In the genomic region with DNA sequence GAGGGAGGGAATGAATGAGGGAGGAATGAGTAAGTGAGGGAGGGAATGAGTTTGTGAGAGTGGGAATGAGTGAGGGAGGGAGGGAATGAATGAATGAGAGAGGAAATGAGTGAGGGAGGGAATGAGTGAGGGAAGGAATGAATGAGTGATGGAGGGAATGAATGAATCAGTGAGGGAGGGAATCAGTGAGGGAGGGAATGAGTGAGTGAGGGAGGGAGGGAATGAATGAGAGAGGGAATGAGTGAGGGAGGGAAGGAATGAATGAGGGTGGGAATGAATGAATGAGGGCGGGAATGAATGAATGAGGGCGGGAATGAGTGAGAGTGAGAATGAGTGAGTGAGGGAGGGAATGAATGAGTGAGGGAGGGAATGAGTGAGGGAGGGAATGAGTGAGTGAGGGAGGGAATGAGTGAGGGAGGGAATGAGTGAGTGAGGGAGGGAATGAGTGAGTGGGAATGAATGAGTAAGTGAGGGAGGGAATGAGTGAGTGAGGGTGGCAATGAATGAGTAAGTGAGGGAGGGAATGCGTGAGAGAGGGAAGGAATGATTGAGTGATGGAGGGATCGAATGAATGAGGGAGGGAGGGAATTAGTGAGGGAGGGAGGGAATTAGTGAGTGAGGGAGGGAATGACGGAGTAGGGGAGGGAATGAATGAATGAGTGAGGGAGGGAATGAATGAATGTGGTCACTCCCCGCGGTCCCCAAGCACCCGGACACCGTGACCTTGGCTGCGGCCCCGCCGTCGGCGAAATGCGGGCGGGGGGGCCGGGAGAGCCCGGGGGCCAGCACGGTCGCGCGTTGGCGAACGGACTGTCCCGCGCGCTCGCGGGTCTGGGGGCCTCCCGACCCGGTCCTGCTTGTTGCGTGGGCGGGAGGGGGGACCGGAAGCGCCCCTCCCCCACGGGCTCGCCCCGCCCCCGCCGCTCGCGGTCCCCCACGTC, we compare ENCODE assay signal across 8 cellular contexts. TPM values are rescaled to one million over a fixed set of nuclear protein-coding genes. Genes with fewer than 3 reads are reported as not detected.
DNase-seq lines count a peak whose midpoint lies in the region; ATAC-seq and TF ChIP-seq lines count a peak whose summit lies in the region.

No MANE protein-coding gene starts in this region.

- peaks cover 13% of the 10 kb centered on the region for H3K4me1 Mint-ChIP-seq in GM23338
- H3K4me1 Mint-ChIP-seq in central memory CD8-positive, alpha-beta T cell: peaks cover 27% of the 10 kb centered on the region

- no peaks in the 10 kb centered on the region for H3K27me3 ChIP-seq in GM23338 (ENCODE audit: insufficient read depth)
- no peaks in the 10 kb centered on the region for H3K27me3 ChIP-seq in muscle layer of duodenum (ENCODE audit: low read depth, low read length)

- no peaks in the 10 kb centered on the region; the same call in 2 of the 3 replicates for H3K9me3 Mint-ChIP-seq in GM23338
- H3K9me3 Mint-ChIP-seq in central memory CD8-positive, alpha-beta T cell: no peaks in the 10 kb centered on the region

- H3K36me3 Mint-ChIP-seq in GM23338 (ENCODE audit: low read depth): peaks cover 16% of the 10 kb centered on the region
- H3K36me3 Mint-ChIP-seq in central memory CD8-positive, alpha-beta T cell (ENCODE audit: insufficient read depth): peaks cover 29% of the 10 kb centered on the region

- H3K4me3 ChIP-seq in GM23338 (peak overlapping the region; percentile 63), muscle layer of duodenum (ENCODE audit: low read depth in 1 of 2, low read length in 2 of 2) (peak overlapping the region; percentile 23 to 61)

- H3K4me3 Mint-ChIP-seq in GM23338: peak overlapping the region; percentile 84
- peak overlapping the region; percentile 87 for H3K4me3 Mint-ChIP-seq in central memory CD8-positive, alpha-beta T cell

- H3K4me1 ChIP-seq in GM23338 (ENCODE audit: insufficient read depth) (peaks cover 17% of the 10 kb centered on the region), muscle layer of duodenum (ENCODE audit: control insufficient read depth in 1 of 2, insufficient read depth in 2 of 2, low read length in 2 of 2) (peaks cover 10 to 34% of the 10 kb centered on the region in 2 donors)

- H3K9me3 ChIP-seq in muscle layer of duodenum (ENCODE audit: control insufficient read depth in 1 of 2, low read length in 2 of 2): no peaks in the 10 kb centered on the region

- peaks cover 34% of the 10 kb centered on the region for H4K20me1 ChIP-seq in GM23338 (replicated peaks; ENCODE audit: insufficient read depth)

- no peaks in the 10 kb centered on the region for H3K36me3 ChIP-seq in GM23338 (ENCODE audit: insufficient read depth)
- peaks cover 0 to 4% of the 10 kb centered on the region in 2 donors for H3K36me3 ChIP-seq in muscle layer of duodenum (ENCODE audit: control insufficient read depth in 1 of 2, insufficient read depth in 2 of 2, low read length in 2 of 2)

- peaks cover 30% of the 10 kb centered on the region for H3K27me3 Mint-ChIP-seq in GM23338 (ENCODE audit: insufficient read depth, low read depth, poor library complexity)
- no peaks in the 10 kb centered on the region for H3K27me3 Mint-ChIP-seq in central memory CD8-positive, alpha-beta T cell

- H3K9me2 ChIP-seq in GM23338 (ENCODE audit: insufficient read depth): no peaks in the 10 kb centered on the region

- peaks cover 35% of the 10 kb centered on the region for H3K79me2 ChIP-seq in GM23338 (replicated peaks; ENCODE audit: insufficient read depth)

- no peak for TF ChIP-seq CTCF in GM23338 (conservative IDR thresholded peaks at IDR 0.05; ENCODE audit: low read depth in 2 of 2)

- H3K4me2 ChIP-seq in GM23338: no peak overlapping the region

- peak; percentile 59 for DNase-seq in ELR (ENCODE audit: low read depth)
- DNase-seq in GM23338 (ENCODE audit: low spot score): peak; percentile 77
- DNase-seq in NCI-H69 (lab: John Stamatoyannopoulos, UW): peak; percentile 90
- no peak for DNase-seq in central memory CD8-positive, alpha-beta T cell (ENCODE audit: low spot score in 2 of 2)
- no peak for DNase-seq in iPS-NIHi11 (ENCODE audit: low spot score)
- no peak for DNase-seq in T1000 (lab: John Stamatoyannopoulos, UW)

- ATAC-seq in GM23338: peak; percentile 11
- no peak for ATAC-seq in central memory CD8-positive, alpha-beta T cell (replicated peaks; ENCODE audit: extremely low read depth, poor library complexity, severe bottlenecking)
- ATAC-seq in GM21423 (IDR thresholded peaks at IDR 0.05; ENCODE audit: unreplicated experiment): no peak

- no peak overlapping the region for H2AFZ ChIP-seq in GM23338

- H3K27ac Mint-ChIP-seq in GM23338: no peak overlapping the region
- H3K27ac Mint-ChIP-seq in central memory CD8-positive, alpha-beta T cell (ENCODE audit: low read depth): peak overlapping the region; percentile 99

- H3F3A ChIP-seq in GM23338 (replicated peaks; ENCODE audit: low read depth): peaks cover 8% of the 10 kb centered on the region

- H3K27ac ChIP-seq in GM23338 (ENCODE audit: low read depth) (no peak overlapping the region), muscle layer of duodenum (ENCODE audit: low read length) (no peak overlapping the region)

TF ChIP-seq in GM23338, 12 proteins besides CTCF, POLR2A, EP300 and RAD21:
- TF ChIP-seq ETS1 (IDR thresholded peaks at IDR 0.05): no peak

RNA-seq across cellular contexts. Expression of gene UBE2I, which starts 1.1 kb away (rescaled TPM):
- total RNA-seq in GM23338 (2014; rRNA removed; shearing (Covaris generic)): 116 and 117 TPM in 2 replicates
- polyA plus RNA-seq in GM23338 (2016; fragmentation: Nextera tagmentation; extraction: Ambion mirVana): 216 and 220 TPM in 2 replicates

RNA-seq across cellular contexts. Expression of gene BAIAP3, which starts 25.1 kb away (rescaled TPM):
- 13.0 and 23.0 TPM in 2 replicates for total RNA-seq in GM23338 (2014; rRNA removed; shearing (Covaris generic))
- polyA plus RNA-seq in GM23338 (2016; fragmentation: Nextera tagmentation; extraction: Ambion mirVana): 4.2 and 5.2 TPM in 2 replicates

RNA-seq across cellular contexts. Expression of gene TSR3, which starts 43.4 kb away (rescaled TPM):
- 97.3 and 98.8 TPM in 2 replicates for total RNA-seq in GM23338 (2014; rRNA removed; shearing (Covaris generic))
- 54.1 and 58.5 TPM in 2 replicates for polyA plus RNA-seq in GM23338 (2016; fragmentation: Nextera tagmentation; extraction: Ambion mirVana)

RNA-seq across cellular contexts. Expression of gene GNPTG, which starts 43.4 kb away (rescaled TPM):
- total RNA-seq in GM23338 (2014; rRNA removed; shearing (Covaris generic)): 9.2 and 23.3 TPM in 2 replicates
- 39.1 and 41.0 TPM in 2 replicates for polyA plus RNA-seq in GM23338 (2016; fragmentation: Nextera tagmentation; extraction: Ambion mirVana)

RNA-seq across cellular contexts. Expression of gene TPSD1, which starts 52.4 kb away (rescaled TPM):
- 0.17 TPM in 1 of 2 replicates, not detected in the other for total RNA-seq in GM23338 (2014; rRNA removed; shearing (Covaris generic))
- not detected in 2 replicates for polyA plus RNA-seq in GM23338 (2016; fragmentation: Nextera tagmentation; extraction: Ambion mirVana)

Comparison
In these comparisons a context has a peak if more than half of its experiments do, and no peak if none do; other contexts are left out.
1. DNase-seq: peak in ELR (single experiment), GM23338 (single experiment) and NCI-H69 (single experiment); none in central memory CD8-positive, alpha-beta T cell (0 of 2), iPS-NIHi11 (single experiment) and T1000 (single experiment).